Comparison of ENCODE assay signal across 10 cellular contexts in genomic region chr2:189613650-189614420, GRCh38. TPM values are rescaled to one million over a fixed set of nuclear protein-coding genes. Genes with fewer than 3 reads are reported as not detected.
DNase-seq lines count a peak whose midpoint lies in the region; TF ChIP-seq lines count a peak whose summit lies in the region.
"Had no signal": no experiment of that assay in that cellular context is flagged by ENCODE, and none has a peak within 500 bp of the region (broad histone marks: within the 10 kb centered on the region; RNA-seq: fewer than 3 reads in every experiment).

No MANE protein-coding gene starts in this region.

- H3K9me2 ChIP-seq in SK-N-SH, result no peaks in the 10 kb centered on the region

- no peak for TF ChIP-seq CTCF in SK-N-SH (IDR thresholded peaks at IDR 0.05)
- no peak for TF ChIP-seq CTCF in foreskin fibroblast (IDR thresholded peaks at IDR 0.05; ENCODE audit: low read depth, low read length)
- TF ChIP-seq CTCF in retinal pigment epithelial cell (conservative IDR thresholded peaks at IDR 0.05; ENCODE audit: low read depth, low read length), result no peak

- CTCF ChIA-PET in SK-N-SH (lab: Yijun Ruan, JAX), result interaction anchor here (1.0 to 1.3 kb wide), 2 partner anchors 9 to 47 kb away, joined by 3 to 5 read pairs; no protein-coding TSS in a partner anchor

- whole genome bisulfite sequencing in SK-N-SH (ENCODE audit: low lambda C conversion rate), result 70% methylated on average over 2 of the region's 2 CpGs

- TF ChIP-seq RAD21 in SK-N-SH (IDR thresholded peaks at IDR 0.05; ENCODE audit: low read length), result no peak

- H3K27me3 ChIP-seq in SK-N-SH (ENCODE audit: insufficient read depth), result no peaks in the 10 kb centered on the region

- no peaks in the 10 kb centered on the region for H3K9me3 ChIP-seq in SK-N-SH

- no peaks in the 10 kb centered on the region for H3K79me2 ChIP-seq in SK-N-SH (ENCODE audit: insufficient read depth)

- no peaks in the 10 kb centered on the region for H3F3A ChIP-seq in SK-N-SH (replicated peaks; ENCODE audit: insufficient read depth)

- no peak for TF ChIP-seq EP300 in SK-N-SH (IDR thresholded peaks at IDR 0.05; ENCODE audit: borderline replicate concordance in 1 of 2, low read depth in 1 of 2, low read length in 1 of 2)

- H3K36me3 ChIP-seq in SK-N-SH (replicated peaks in 1 of 2; ENCODE audit: control insufficient read depth in 1 of 2, insufficient read depth in 2 of 2, low read length in 1 of 2), result no peaks in the 10 kb centered on the region

- peaks cover 9 to 12% of the 10 kb centered on the region in 2 experiments; a peak in 3 of 4 replicates for H3K4me1 ChIP-seq in SK-N-SH (ENCODE audit: control insufficient read depth in 1 of 2, insufficient read depth in 2 of 2, low read depth in 1 of 2, low read length in 1 of 2)

- H3K9ac ChIP-seq in SK-N-SH, result no peak overlapping the region

- H4K20me1 ChIP-seq in SK-N-SH (ENCODE audit: insufficient read depth), result no peaks in the 10 kb centered on the region

- peak overlapping the region; percentile 14 to 53; a peak in 2 of 4 replicates for H3K27ac ChIP-seq in SK-N-SH (ENCODE audit: low read depth in 2 of 2, low read length in 1 of 2)
- H3K27ac ChIP-seq: VCaP had no signal

- POLR2A ChIA-PET in SK-N-SH (lab: Yijun Ruan, JAX), result interaction anchor here (1.0 kb wide), 1 partner anchor 33 kb away, joined by 3 read pairs; the partner anchor contains the start of gene SLC40A1

- DNase-seq in Daoy (ENCODE audit: low read depth), result peak; percentile 56
- peak; percentile 5 for DNase-seq in SK-N-SH
- peak; percentile 38 to 61 for DNase-seq in foreskin fibroblast
- peak; percentile 71 for DNase-seq in retinal pigment epithelial cell (ENCODE audit: low read depth)
- no peak for DNase-seq in activated effector memory CD4-positive, alpha-beta T cell treated with anti-CD3 and anti-CD28 coated beads, Interleukin-2, amount 50 U/mL, for 16 hours
- no peak for DNase-seq in NCI-H2107 (lab: John Stamatoyannopoulos, UW)
- no peak for DNase-seq in activated effector memory CD4-positive, alpha-beta T cell treated with Interleukin-2 at 50 U/mL for 16 hours
- DNase-seq in SK-N-DZ (ENCODE audit: low spot score), result no peak
- DNase-seq: NCI-H446 treated with DMSO at 0.1 percent for 48 hours had no signal

- peak overlapping the region; percentile 39; the same call in 1 of the 2 replicates for H2AFZ ChIP-seq in SK-N-SH (ENCODE audit: low read depth)

- no peak overlapping the region for H3K4me3 ChIP-seq in SK-N-SH (ENCODE audit: low read depth in 2 of 2, low read length in 1 of 2)
- no peak overlapping the region for H3K4me3 ChIP-seq in foreskin fibroblast (ENCODE audit: low read depth in 1 of 2, low read length in 2 of 2)
- no peak overlapping the region for H3K4me3 ChIP-seq in retinal pigment epithelial cell (ENCODE audit: low read length)

- H3K4me2 ChIP-seq in SK-N-SH, result no peak overlapping the region

TF ChIP-seq in SK-N-SH, 30 proteins besides CTCF, POLR2A, EP300 and RAD21:
- no peak for TF ChIP-seq SMC3 (IDR thresholded peaks at IDR 0.05; ENCODE audit: low read depth, low read length)
- no peak for TF ChIP-seq POLR2AphosphoS5 (IDR thresholded peaks at IDR 0.05; ENCODE audit: low read depth, low read length)
- no peak for TF ChIP-seq USF1 (IDR thresholded peaks at IDR 0.05; ENCODE audit: borderline replicate concordance, low read depth)
- no peak for TF ChIP-seq FOSL2 (IDR thresholded peaks at IDR 0.05; ENCODE audit: borderline replicate concordance, low read depth)
- TF ChIP-seq, protein P1, sequence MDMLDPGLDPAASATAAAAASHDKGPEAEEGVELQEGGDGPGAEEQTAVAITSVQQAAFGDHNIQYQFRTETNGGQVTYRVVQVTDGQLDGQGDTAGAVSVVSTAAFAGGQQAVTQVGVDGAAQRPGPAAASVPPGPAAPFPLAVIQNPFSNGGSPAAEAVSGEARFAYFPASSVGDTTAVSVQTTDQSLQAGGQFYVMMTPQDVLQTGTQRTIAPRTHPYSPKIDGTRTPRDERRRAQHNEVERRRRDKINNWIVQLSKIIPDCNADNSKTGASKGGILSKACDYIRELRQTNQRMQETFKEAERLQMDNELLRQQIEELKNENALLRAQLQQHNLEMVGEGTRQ (IDR thresholded peaks at IDR 0.05; ENCODE audit: borderline replicate concordance, low read depth, low read length), result no peak
- no peak for TF ChIP-seq YY1 (IDR thresholded peaks at IDR 0.05; ENCODE audit: low read depth)
- no peak for TF ChIP-seq EZH2phosphoT487 (IDR thresholded peaks at IDR 0.05; ENCODE audit: borderline replicate concordance, low read depth)
- no peak for TF ChIP-seq TEAD4 (IDR thresholded peaks at IDR 0.05; ENCODE audit: borderline replicate concordance, insufficient read depth)
- TF ChIP-seq NRF1 (IDR thresholded peaks at IDR 0.05; ENCODE audit: low read depth, low read length), result no peak

RNA-seq across cellular contexts. Expression of gene SLC40A1, which starts 33.2 kb away (rescaled TPM):
- total RNA-seq in Daoy (2014; rRNA removed; shearing (Covaris generic)), result 2.3 and 5.6 TPM in 2 replicates
- polyA plus RNA-seq in SK-N-SH (2012; rRNA removed), result 1.8 and 2.1 TPM in 2 replicates
- polyA plus RNA-seq in SK-N-SH (2012; cell fraction: cytosol; rRNA removed), result 3.1 and 3.4 TPM in 2 replicates
- 0.97 TPM in 2 replicates for polyA plus RNA-seq in SK-N-SH (2012; cell fraction: nucleus; rRNA removed)
- 3.9 and 8.0 TPM in 2 replicates for polyA plus RNA-seq in SK-N-DZ (2014; cell fraction: cytosol; rRNA removed)
- 4.7 and 5.2 TPM in 2 replicates for polyA plus RNA-seq in SK-N-DZ (2014; cell fraction: nucleus; rRNA removed)

RNA-seq across cellular contexts. Expression of gene ASNSD1, which starts 47.4 kb away (rescaled TPM):
- 79.5 and 113 TPM in 2 replicates for total RNA-seq in Daoy (2014; rRNA removed; shearing (Covaris generic))
- polyA plus RNA-seq in SK-N-SH (2012; rRNA removed), result 15.5 and 19.5 TPM in 2 replicates
- polyA plus RNA-seq in SK-N-SH (2012; cell fraction: cytosol; rRNA removed), result 28.6 and 35.9 TPM in 2 replicates
- 3.6 and 10.3 TPM in 2 replicates for polyA plus RNA-seq in SK-N-SH (2012; cell fraction: nucleus; rRNA removed)
- polyA plus RNA-seq in SK-N-DZ (2014; cell fraction: cytosol; rRNA removed), result 70.9 and 93.1 TPM in 2 replicates
- polyA plus RNA-seq in SK-N-DZ (2014; cell fraction: nucleus; rRNA removed), result 38.4 and 49.3 TPM in 2 replicates

Comparison
In these comparisons a context has a peak if more than half of its experiments do, and no peak if none do; other contexts are left out.
1. DNase-seq: peak in Daoy (single experiment), SK-N-SH (single experiment), foreskin fibroblast (2 of 2) and retinal pigment epithelial cell (single experiment); none in activated effector memory CD4-positive, alpha-beta T cell treated with anti-CD3 and anti-CD28 coated beads, Interleukin-2, amount 50 U/mL, for 16 hours (single experiment), NCI-H2107 (single experiment), activated effector memory CD4-positive, alpha-beta T cell treated with Interleukin-2 at 50 U/mL for 16 hours (single experiment) and SK-N-DZ (single experiment).